Comparison of ENCODE assay signal across 8 cellular contexts in the genomic region with DNA sequence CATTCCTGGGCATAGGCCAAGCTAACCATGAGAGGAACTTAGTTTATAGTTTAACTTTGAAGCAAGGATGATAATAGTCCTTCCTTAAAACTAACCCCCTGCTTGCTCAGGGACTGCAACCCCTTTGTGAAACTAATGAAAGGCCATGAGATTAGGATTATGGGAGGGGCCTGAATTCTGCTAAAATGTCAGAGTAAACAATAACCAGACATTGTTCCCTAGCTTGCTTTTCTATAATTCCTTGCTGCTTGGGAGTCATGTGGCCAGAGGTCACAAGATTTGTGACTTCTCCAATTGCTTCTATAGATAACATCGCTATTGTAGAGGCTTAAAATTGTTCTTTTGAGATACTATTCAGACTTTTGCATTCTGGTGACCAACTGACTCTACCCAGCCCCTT.
"Had no signal": no experiment of that assay in that cellular context is flagged by ENCODE, and none has a peak within 500 bp of the region (broad histone marks: within the 10 kb centered on the region; RNA-seq: fewer than 3 reads in every experiment).

No MANE protein-coding gene starts in this region.

- H3K27me3 Mint-ChIP-seq: IgD-negative memory B cell had no signal

- H3K4me1 Mint-ChIP-seq: IgD-negative memory B cell had no signal

- H3K4me3 Mint-ChIP-seq: HFFc6, IgD-negative memory B cell had no signal

- H3K27ac ChIP-seq: HL-60 had no signal

- H3K4me3 ChIP-seq: HAP-1 had no signal

- H3K36me3 ChIP-seq: HAP-1 had no signal

- H3K4me1 ChIP-seq: HAP-1 had no signal

- DNase-seq: GOT3, H7, HFFc6 had no signal

- H3K36me3 Mint-ChIP-seq: IgD-negative memory B cell had no signal

- ATAC-seq: HCT116, HepG2 had no signal

- H3K27ac Mint-ChIP-seq: HFFc6, IgD-negative memory B cell had no signal
